16 cellular contexts compared by ENCODE assay signal in the genomic region with DNA sequence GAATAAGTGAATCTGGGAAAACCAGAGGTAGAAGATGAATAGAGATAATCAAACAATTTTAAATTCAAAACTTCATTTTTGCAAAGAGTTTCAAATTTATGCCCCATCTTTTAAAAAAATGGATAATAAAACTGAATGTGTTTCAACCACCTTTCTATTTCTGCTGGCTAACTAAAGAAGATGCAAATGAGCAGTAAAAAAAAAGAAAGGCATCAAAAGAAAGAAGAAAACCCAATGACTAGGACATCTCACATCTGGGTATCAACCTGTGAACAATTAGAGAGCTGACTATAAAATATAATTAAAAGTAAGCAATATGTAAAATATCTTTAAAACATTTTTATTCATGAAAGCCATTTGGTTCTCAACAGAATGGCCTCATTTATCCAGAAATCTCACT. TPM values are rescaled to one million over a fixed set of nuclear protein-coding genes. Genes with fewer than 3 reads are reported as not detected.
DNase-seq lines count a peak whose midpoint lies in the region; ATAC-seq and TF ChIP-seq lines count a peak whose summit lies in the region.
"Had no signal": no experiment of that assay in that cellular context is flagged by ENCODE, and none has a peak within 500 bp of the region (broad histone marks: within the 10 kb centered on the region; RNA-seq: fewer than 3 reads in every experiment).

No MANE protein-coding gene starts in this region.

- CTCF ChIA-PET in activated CD4-positive, alpha-beta memory T cell treated with anti-CD3 and anti-CD28 coated beads for 36 hours (lab: Charles Lee) = interaction anchor here (1.2 kb wide), 1 partner anchor 12 kb away, joined by 3 read pairs; no protein-coding TSS in a partner anchor

- intact Hi-C loops in left ventricle myocardium inferior (cut with micrococcal nuclease) (no loop called here), cardiac septum (cut with DNase I) (loop anchor here (10.0 kb wide), 1 partner anchor 571 kb away; a partner anchor contains a TSS)
- intact Hi-C loops in activated CD4-positive, alpha-beta memory T cell treated with anti-CD3 and anti-CD28 coated beads for 36 hours (cut with micrococcal nuclease) = loop anchor here (10.0 kb wide), 2 partner anchors 749 to 781 kb away; a partner anchor contains a TSS

- peak overlapping the region; percentile 44 for H3K4me3 Mint-ChIP-seq in activated CD4-positive, alpha-beta memory T cell treated with anti-CD3 and anti-CD28 coated beads for 36 hours
- peak overlapping the region; percentile 100 for H3K4me3 Mint-ChIP-seq in type B pancreatic cell

- TF ChIP-seq CTCF in left ventricle myocardium inferior (IDR thresholded peaks at IDR 0.05; ENCODE audit: borderline replicate concordance) (no peak), fibroblast of pulmonary artery (IDR thresholded peaks at IDR 0.05; ENCODE audit: low read length, missing control alignments) (no peak), type B pancreatic cell (conservative IDR thresholded peaks at IDR 0.05) (no peak)

- peaks cover 50% of the 10 kb centered on the region for H3K4me1 Mint-ChIP-seq in activated CD4-positive, alpha-beta memory T cell treated with anti-CD3 and anti-CD28 coated beads for 36 hours (ENCODE audit: low read depth)
- H3K4me1 Mint-ChIP-seq in type B pancreatic cell (ENCODE audit: unreplicated experiment) = peaks cover 23% of the 10 kb centered on the region

- ATAC-seq in GM21515 (IDR thresholded peaks at IDR 0.05; ENCODE audit: unreplicated experiment) = no peak
- ATAC-seq: esophagus mucosa had no signal

- H3K27me3 ChIP-seq in left ventricle myocardium inferior (ENCODE audit: low read depth) (no peaks in the 10 kb centered on the region), GM23248 (replicated peaks; ENCODE audit: insufficient read depth) (no peaks in the 10 kb centered on the region)

- peaks cover 4% of the 10 kb centered on the region for H3K27me3 Mint-ChIP-seq in activated CD4-positive, alpha-beta memory T cell treated with anti-CD3 and anti-CD28 coated beads for 36 hours
- no peaks in the 10 kb centered on the region for H3K27me3 Mint-ChIP-seq in type B pancreatic cell

- H3K4me1 ChIP-seq in left ventricle myocardium inferior (peaks cover 32% of the 10 kb centered on the region), GM23248 (ENCODE audit: insufficient read depth) (peaks cover 19% of the 10 kb centered on the region)

- no peak overlapping the region for H3K27ac Mint-ChIP-seq in activated CD4-positive, alpha-beta memory T cell treated with anti-CD3 and anti-CD28 coated beads for 36 hours
- no peak overlapping the region for H3K27ac Mint-ChIP-seq in type B pancreatic cell
- H3K27ac Mint-ChIP-seq: CD14-positive monocyte had no signal

- H3K4me3 ChIP-seq in left ventricle myocardium inferior (peak overlapping the region; percentile 94), fibroblast of pulmonary artery (replicated peaks; ENCODE audit: low read depth, low read length) (peak overlapping the region; percentile 94), GM23248 (no peak overlapping the region)

- in situ Hi-C loops in GM23248 (cut with MboI) = no loop called here

- no peaks in the 10 kb centered on the region for H3K9me2 ChIP-seq in GM23248 (ENCODE audit: insufficient read depth)

- H3K9ac ChIP-seq in GM23248 = no peak overlapping the region

- no peaks in the 10 kb centered on the region for H3K9me3 Mint-ChIP-seq in activated CD4-positive, alpha-beta memory T cell treated with anti-CD3 and anti-CD28 coated beads for 36 hours
- peaks cover under 1% of the 10 kb centered on the region for H3K9me3 Mint-ChIP-seq in type B pancreatic cell

- H3K36me3 Mint-ChIP-seq in activated CD4-positive, alpha-beta memory T cell treated with anti-CD3 and anti-CD28 coated beads for 36 hours = peaks cover 24% of the 10 kb centered on the region
- H3K36me3 Mint-ChIP-seq in type B pancreatic cell = peaks cover 18% of the 10 kb centered on the region

- H3K79me2 ChIP-seq in GM23248 (ENCODE audit: insufficient read depth) = peaks cover 60% of the 10 kb centered on the region

- H3K27ac ChIP-seq in left ventricle myocardium inferior (replicated peaks) = no peak overlapping the region
- H3K27ac ChIP-seq in GM23248 = no peak overlapping the region
- H3K27ac ChIP-seq: RWPE1 had no signal

- H3F3A ChIP-seq in GM23248 (ENCODE audit: insufficient read depth) = peaks cover 22% of the 10 kb centered on the region

- no peak overlapping the region for H3K4me2 ChIP-seq in GM23248 (ENCODE audit: unreplicated experiment)

- no peaks in the 10 kb centered on the region for H4K20me1 ChIP-seq in GM23248 (ENCODE audit: insufficient read depth)

- DNase-seq in left ventricle myocardium inferior = no peak
- DNase-seq in cardiac septum (ENCODE audit: low spot score) = no peak
- DNase-seq in activated CD4-positive, alpha-beta memory T cell treated with anti-CD3 and anti-CD28 coated beads for 36 hours = no peak
- no peak for DNase-seq in fibroblast of pulmonary artery (ENCODE audit: low read depth)
- DNase-seq in type B pancreatic cell (ENCODE audit: extremely low spot score, unreplicated experiment) = no peak
- no peak for DNase-seq in GM23248
- no peak for DNase-seq in activated CD4-positive, CD25-positive, alpha-beta regulatory T cell (lab: John Stamatoyannopoulos, UW)
- DNase-seq: midbrain; NCI-H1105; NCI-H524 treated with DMSO at 0.1 percent for 48 hours; stimulated activated CD4-positive, alpha-beta T cell treated with anti-CD3 and anti-CD28 coated beads, Interleukin-4, amount 100 ng/mL, for 4 hours had no signal

- no peaks in the 10 kb centered on the region for H3K9me3 ChIP-seq in left ventricle myocardium inferior (replicated peaks)
- H3K9me3 ChIP-seq in GM23248 (ENCODE audit: low read depth) = no peaks in the 10 kb centered on the region
- H3K9me3 ChIP-seq: HAP-1 had no signal

- peaks cover under 1% of the 10 kb centered on the region for H3K36me3 ChIP-seq in left ventricle myocardium inferior
- H3K36me3 ChIP-seq in GM23248 (ENCODE audit: low read depth) = no peaks in the 10 kb centered on the region

- H2AFZ ChIP-seq in GM23248 = no peak overlapping the region

- POLR2A ChIA-PET in activated CD4-positive, alpha-beta memory T cell treated with anti-CD3 and anti-CD28 coated beads for 36 hours (lab: Charles Lee) = interaction anchor here (0.8 kb wide), 1 partner anchor 8 kb away, joined by 5 read pairs; no protein-coding TSS in a partner anchor

RNA-seq across cellular contexts. Expression of a gene that starts 2.5 kb away (rescaled TPM):
- total RNA-seq in left ventricle myocardium inferior (6.8 TPM), cardiac septum (7.7 TPM), type B pancreatic cell (ENCODE audit: low replicate concordance) (16.2 and 45.1 TPM in 2 replicates)
- 10 to 100 TPM; 24.5 to 25.5 TPM for total RNA-seq in activated CD4-positive, alpha-beta memory T cell treated with anti-CD3 and anti-CD28 coated beads for 36 hours
- 5.6 and 6.3 TPM in 2 replicates for total RNA-seq in GM23248 (2014; rRNA removed; shearing (Covaris generic))
- polyA plus RNA-seq in GM23248 (2016; fragmentation: Nextera tagmentation; extraction: Ambion mirVana) = 2.4 and 2.5 TPM in 2 replicates
